Comparison of ENCODE assay signal across 17 cellular contexts in genomic region chrX:39643533-39643932, GRCh38.
DNase-seq lines count a peak whose midpoint lies in the region; ATAC-seq, FAIRE-seq and TF ChIP-seq lines count a peak whose summit lies in the region.
"Had no signal": no experiment of that assay in that cellular context is flagged by ENCODE, and none has a peak within 500 bp of the region (broad histone marks: within the 10 kb centered on the region; RNA-seq: fewer than 3 reads in every experiment).

No MANE protein-coding gene starts in this region.

- H3K4me2 ChIP-seq in A549: no peak overlapping the region
- no peak overlapping the region for H3K4me2 ChIP-seq in astrocyte (ENCODE audit: low read length)
- H3K4me2 ChIP-seq: BLaER1 had no signal

- no peak overlapping the region for H2AFZ ChIP-seq in astrocyte (ENCODE audit: low read depth, low read length)

- no peak for TF ChIP-seq RAD21 in A549 (conservative IDR thresholded peaks at IDR 0.05 in 1 of 2, IDR thresholded peaks at IDR 0.05 in 1 of 2)

- no peak overlapping the region for H3K4me3 Mint-ChIP-seq in activated CD4-positive, alpha-beta T cell treated with anti-CD3 and anti-CD28 coated beads for 36 hours
- no peak overlapping the region for H3K4me3 Mint-ChIP-seq in astrocyte (ENCODE audit: unreplicated experiment)
- H3K4me3 Mint-ChIP-seq: CD14-positive monocyte; CD8-positive, alpha-beta T cell had no signal

- no peak for TF ChIP-seq POLR2A in A549 (IDR thresholded peaks at IDR 0.05; ENCODE audit: low read length)

- no peak for DNase-seq in activated CD4-positive, alpha-beta T cell treated with anti-CD3 and anti-CD28 coated beads for 36 hours
- DNase-seq in activated CD4-positive, alpha-beta T cell treated with anti-CD3 and anti-CD28 coated beads for 1 hour: no peak
- no peak for DNase-seq in A549 (ENCODE audit: low read depth in 1 of 2, low spot score in 1 of 2)
- no peak for DNase-seq in astrocyte (ENCODE audit: low read depth)
- DNase-seq in stimulated activated naive CD8-positive, alpha-beta T cell treated with anti-CD3 and anti-CD28 coated beads, Interleukin-15, Interleukin-2, amounts not matched to agents 100 U/mL and 50 U/mL, for 24 hours: no peak
- DNase-seq in nucleus accumbens (lab: John Stamatoyannopoulos, UW): no peak
- DNase-seq: Calu3; CD8-positive, alpha-beta T cell; DMS79 treated with DMSO at 0.1 percent for 48 hours; GF-D8; HCEC 1CT had no signal

- H3K36me3 Mint-ChIP-seq in activated CD4-positive, alpha-beta T cell treated with anti-CD3 and anti-CD28 coated beads for 36 hours (ENCODE audit: low read depth): peaks cover 2% of the 10 kb centered on the region
- peaks cover 2% of the 10 kb centered on the region for H3K36me3 Mint-ChIP-seq in astrocyte (ENCODE audit: low read depth, unreplicated experiment)
- H3K36me3 Mint-ChIP-seq: CD14-positive monocyte; CD8-positive, alpha-beta T cell had no signal

- FAIRE-seq in A549 (lab: Jason Lieb, UNC) (peak; percentile 67), astrocyte (lab: Jason Lieb, UNC) (peak; percentile 78)
- FAIRE-seq: GM19239, H54 had no signal

- no peak for TF ChIP-seq CTCF in A549 (IDR thresholded peaks at IDR 0.05)
- no peak for TF ChIP-seq CTCF in astrocyte (IDR thresholded peaks at IDR 0.05; ENCODE audit: insufficient read depth, low read depth, low read length)

- intact Hi-C loops in activated CD4-positive, alpha-beta T cell treated with anti-CD3 and anti-CD28 coated beads for 36 hours (cut with DNase I, micrococcal nuclease): no loop called here

- H3K27ac ChIP-seq in A549 (no peak overlapping the region), astrocyte (ENCODE audit: low read depth, low read length) (no peak overlapping the region)
- H3K27ac ChIP-seq: 22Rv1, BLaER1 had no signal

- H3K9me3 ChIP-seq in A549 (no peaks in the 10 kb centered on the region), astrocyte (ENCODE audit: insufficient read depth, low read depth, low read length) (no peaks in the 10 kb centered on the region)

- H4K20me1 ChIP-seq in astrocyte (ENCODE audit: insufficient read depth, low read length): no peaks in the 10 kb centered on the region
- H4K20me1 ChIP-seq: BLaER1 had no signal

- peak; percentile 30 for ATAC-seq in activated CD4-positive, alpha-beta T cell treated with anti-CD3 and anti-CD28 coated beads for 36 hours
- ATAC-seq in A549: no peak
- ATAC-seq in stimulated activated naive CD8-positive, alpha-beta T cell treated with anti-CD3 and anti-CD28 coated beads, Interleukin-15, Interleukin-2, amounts not matched to agents 100 U/mL and 50 U/mL, for 24 hours: peak; percentile 66
- ATAC-seq in GM18498 (IDR thresholded peaks at IDR 0.05; ENCODE audit: unreplicated experiment): no peak
- ATAC-seq: CD8-positive, alpha-beta T cell had no signal

- H3K27ac Mint-ChIP-seq in activated CD4-positive, alpha-beta T cell treated with anti-CD3 and anti-CD28 coated beads for 36 hours: no peak overlapping the region
- H3K27ac Mint-ChIP-seq in astrocyte (ENCODE audit: unreplicated experiment): no peak overlapping the region
- H3K27ac Mint-ChIP-seq: CD14-positive monocyte; CD8-positive, alpha-beta T cell had no signal

- no peak for TF ChIP-seq EP300 in A549 (IDR thresholded peaks at IDR 0.05)

- peaks cover 15% of the 10 kb centered on the region for H3K4me1 Mint-ChIP-seq in activated CD4-positive, alpha-beta T cell treated with anti-CD3 and anti-CD28 coated beads for 36 hours
- H3K4me1 Mint-ChIP-seq in astrocyte (ENCODE audit: low read depth, unreplicated experiment): peaks cover 3% of the 10 kb centered on the region

- H3K36me3 ChIP-seq in astrocyte (ENCODE audit: insufficient read depth, low read length): no peaks in the 10 kb centered on the region
- H3K36me3 ChIP-seq: BLaER1 had no signal

- H3K4me3 ChIP-seq in A549 (no peak overlapping the region), astrocyte (ENCODE audit: insufficient read depth, low read depth, low read length) (no peak overlapping the region)
- H3K4me3 ChIP-seq: BLaER1 had no signal

- H3K27me3 Mint-ChIP-seq in activated CD4-positive, alpha-beta T cell treated with anti-CD3 and anti-CD28 coated beads for 36 hours: no peaks in the 10 kb centered on the region
- peaks cover 7% of the 10 kb centered on the region for H3K27me3 Mint-ChIP-seq in astrocyte (ENCODE audit: low read depth, unreplicated experiment)

- no peaks in the 10 kb centered on the region for H3K27me3 ChIP-seq in astrocyte (ENCODE audit: insufficient read depth, low read length)
- H3K27me3 ChIP-seq: BLaER1 had no signal

- H3K9me3 Mint-ChIP-seq in activated CD4-positive, alpha-beta T cell treated with anti-CD3 and anti-CD28 coated beads for 36 hours (ENCODE audit: low read depth): no peaks in the 10 kb centered on the region
- H3K9me3 Mint-ChIP-seq in astrocyte (ENCODE audit: unreplicated experiment): peaks cover 1% of the 10 kb centered on the region
- H3K9me3 Mint-ChIP-seq: CD8-positive, alpha-beta T cell had no signal

- no peak overlapping the region for H3K9ac ChIP-seq in astrocyte (ENCODE audit: low read length)
- H3K9ac ChIP-seq: BLaER1 had no signal

- 81% methylated on average over 3 of the region's 3 CpGs for WGBS in A549 (ENCODE audit: missing lambda C conversion rate)

- POLR2A ChIA-PET in activated CD4-positive, alpha-beta T cell treated with anti-CD3 and anti-CD28 coated beads for 36 hours (lab: Charles Lee): no interaction called here
- POLR2A ChIA-PET in A549 (lab: Yijun Ruan, JAX): no interaction called here

- no peaks in the 10 kb centered on the region for H3K79me2 ChIP-seq in astrocyte (ENCODE audit: insufficient read depth, low read length)

- H3K4me1 ChIP-seq in A549 (no peaks in the 10 kb centered on the region), astrocyte (ENCODE audit: insufficient read depth, low read length) (peaks cover 3% of the 10 kb centered on the region)

- CTCF ChIA-PET in activated CD4-positive, alpha-beta T cell treated with anti-CD3 and anti-CD28 coated beads for 36 hours (lab: Charles Lee): interaction anchor here (0.6 to 1.0 kb wide), 2 partner anchors 10 to 189 kb away, joined by 3 to 4 read pairs; no protein-coding TSS in a partner anchor
- CTCF ChIA-PET in A549 (lab: Yijun Ruan, JAX): interaction anchor here (1.0 kb wide), 1 partner anchor 8 kb away, joined by 5 read pairs; no protein-coding TSS in a partner anchor

TF ChIP-seq in A549, 52 proteins besides CTCF, POLR2A, EP300 and RAD21:
- TF ChIP-seq JUN (IDR thresholded peaks at IDR 0.05): no peak
- no peak for TF ChIP-seq ATOH8 (CRISPR knock-in tag; IDR thresholded peaks at IDR 0.05; ENCODE audit: low read depth)
- TF ChIP-seq CBX8 (IDR thresholded peaks at IDR 0.05): no peak

Comparison
In these comparisons a context has a peak if more than half of its experiments do, and no peak if none do; other contexts are left out.
1. ATAC-seq: peak in activated CD4-positive, alpha-beta T cell treated with anti-CD3 and anti-CD28 coated beads for 36 hours (single experiment) and stimulated activated naive CD8-positive, alpha-beta T cell treated with anti-CD3 and anti-CD28 coated beads, Interleukin-15, Interleukin-2, amounts not matched to agents 100 U/mL and 50 U/mL, for 24 hours (single experiment); none in A549 (0 of 2) and GM18498 (single experiment).